In genomic region chr20:62793757-62794006, GRCh38 we compare ENCODE assay signal across 8 cellular contexts. TPM values are rescaled to one million over a fixed set of nuclear protein-coding genes. Genes with fewer than 3 reads are reported as not detected.
DNase-seq lines count a peak whose midpoint lies in the region; ATAC-seq, FAIRE-seq and TF ChIP-seq lines count a peak whose summit lies in the region.

No MANE protein-coding gene starts in this region.

- peaks cover 6% of the 10 kb centered on the region for H3K36me3 Mint-ChIP-seq in T-helper 1 cell treated with Interleukin-12 subunit alpha and Interleukin-12 subunit beta and Interleukin-4 antibody, amounts not matched to agents 30 μg/mL and 1 μg/mL, for 36 hours (ENCODE audit: low read depth)
- peaks cover 7% of the 10 kb centered on the region for H3K36me3 Mint-ChIP-seq in activated T-helper 1 cell treated with anti-CD3 and anti-CD28 coated beads, Interleukin-12 subunit alpha, Interleukin-12 subunit beta, Interleukin-2, Interleukin-4 antibody, amounts not matched to agents 30 ng/mL and 10 ng/mL and 1 ng/mL, durations not matched to agents 14 hours and 24 hours and 36 hours (ENCODE audit: low read depth)

- DNase-seq in T-helper 1 cell = no peak
- DNase-seq in activated T-helper 1 cell treated with anti-CD3 and anti-CD28 coated beads, Interleukin-12 subunit alpha, Interleukin-12 subunit beta, Interleukin-2, Interleukin-4 antibody, amounts not matched to agents 30 ng/mL and 10 ng/mL and 1 ng/mL, durations not matched to agents 14 hours and 24 hours and 36 hours (ENCODE audit: low spot score) = no peak
- no peak for DNase-seq in kidney
- no peak for DNase-seq in suprapubic skin (ENCODE audit: low spot score in 2 of 2)
- DNase-seq in midbrain (lab: John Stamatoyannopoulos, UW) = no peak
- DNase-seq in AG08396 (ENCODE audit: low spot score) = no peak

- peaks cover 27% of the 10 kb centered on the region for H3K4me1 Mint-ChIP-seq in T-helper 1 cell treated with Interleukin-12 subunit alpha and Interleukin-12 subunit beta and Interleukin-4 antibody, amounts not matched to agents 30 μg/mL and 1 μg/mL, for 36 hours (ENCODE audit: low read depth)
- peaks cover 15% of the 10 kb centered on the region for H3K4me1 Mint-ChIP-seq in activated T-helper 1 cell treated with anti-CD3 and anti-CD28 coated beads, Interleukin-12 subunit alpha, Interleukin-12 subunit beta, Interleukin-2, Interleukin-4 antibody, amounts not matched to agents 30 ng/mL and 10 ng/mL and 1 ng/mL, durations not matched to agents 14 hours and 24 hours and 36 hours (ENCODE audit: low read depth)

- ATAC-seq in GM21381 (IDR thresholded peaks at IDR 0.05; ENCODE audit: unreplicated experiment) = no peak

- no peaks in the 10 kb centered on the region for H3K27me3 ChIP-seq in suprapubic skin

- peaks cover 5% of the 10 kb centered on the region for H3K27me3 Mint-ChIP-seq in T-helper 1 cell treated with Interleukin-12 subunit alpha and Interleukin-12 subunit beta and Interleukin-4 antibody, amounts not matched to agents 30 μg/mL and 1 μg/mL, for 36 hours (ENCODE audit: low read depth)
- H3K27me3 Mint-ChIP-seq in activated T-helper 1 cell treated with anti-CD3 and anti-CD28 coated beads, Interleukin-12 subunit alpha, Interleukin-12 subunit beta, Interleukin-2, Interleukin-4 antibody, amounts not matched to agents 30 ng/mL and 10 ng/mL and 1 ng/mL, durations not matched to agents 14 hours and 24 hours and 36 hours (ENCODE audit: insufficient read depth) = peaks cover 9% of the 10 kb centered on the region

- H3K4me3 Mint-ChIP-seq in T-helper 1 cell treated with Interleukin-12 subunit alpha and Interleukin-12 subunit beta and Interleukin-4 antibody, amounts not matched to agents 30 μg/mL and 1 μg/mL, for 36 hours = peak overlapping the region; percentile 50
- peak overlapping the region; percentile 56 for H3K4me3 Mint-ChIP-seq in activated T-helper 1 cell treated with anti-CD3 and anti-CD28 coated beads, Interleukin-12 subunit alpha, Interleukin-12 subunit beta, Interleukin-2, Interleukin-4 antibody, amounts not matched to agents 30 ng/mL and 10 ng/mL and 1 ng/mL, durations not matched to agents 14 hours and 24 hours and 36 hours

- H3K9me3 ChIP-seq in kidney (ENCODE audit: control insufficient read depth in 1 of 2, low read length in 2 of 2) (no peaks in the 10 kb centered on the region), suprapubic skin (no peaks in the 10 kb centered on the region)

- no peak for FAIRE-seq in kidney (lab: Jason Lieb, UNC)

- no peak for TF ChIP-seq CTCF in kidney (IDR thresholded peaks at IDR 0.05; ENCODE audit: borderline replicate concordance, extremely low read depth, insufficient read depth)
- TF ChIP-seq CTCF in suprapubic skin (IDR thresholded peaks at IDR 0.05) = no peak

- peaks cover 8 to 16% of the 10 kb centered on the region in 2 donors for H3K4me1 ChIP-seq in kidney (ENCODE audit: control insufficient read depth in 1 of 2, insufficient read depth in 1 of 2, low read depth in 1 of 2, low read length in 2 of 2)
- peaks cover 44% of the 10 kb centered on the region for H3K4me1 ChIP-seq in suprapubic skin

- H3K36me3 ChIP-seq in kidney (ENCODE audit: control insufficient read depth in 1 of 2, insufficient read depth in 2 of 2, low read length in 2 of 2) = peaks cover 0 to under 1% of the 10 kb centered on the region in 2 donors
- peaks cover 9% of the 10 kb centered on the region for H3K36me3 ChIP-seq in suprapubic skin

- H3K4me3 ChIP-seq in kidney (ENCODE audit: low read length in 2 of 2) = peak overlapping the region; percentile 37 to 53
- peak overlapping the region; percentile 84 for H3K4me3 ChIP-seq in suprapubic skin

- H3K27ac ChIP-seq in kidney (ENCODE audit: low read depth in 2 of 2, low read length in 2 of 2) (peak overlapping the region; percentile 64 to 84), suprapubic skin (peak overlapping the region; percentile 90)

- TF ChIP-seq EP300 in suprapubic skin (IDR thresholded peaks at IDR 0.05) = no peak

- intact Hi-C loops in activated T-helper 1 cell treated with anti-CD3 and anti-CD28 coated beads, Interleukin-12 subunit alpha, Interleukin-12 subunit beta, Interleukin-2, Interleukin-4 antibody, amounts not matched to agents 30 ng/mL and 10 ng/mL and 1 ng/mL, durations not matched to agents 14 hours and 24 hours and 36 hours (cut with micrococcal nuclease) = loop anchor here (1.0 to 10.0 kb wide), 14 partner anchors 11 to 729 kb away; partner anchors contain the start of genes ADRM1, CABLES2, LSM14B and OGFR
- intact Hi-C loops in kidney (cut with DNase I) = no loop called here

- no peaks in the 10 kb centered on the region for H3K9me3 Mint-ChIP-seq in T-helper 1 cell treated with Interleukin-12 subunit alpha and Interleukin-12 subunit beta and Interleukin-4 antibody, amounts not matched to agents 30 μg/mL and 1 μg/mL, for 36 hours
- no peaks in the 10 kb centered on the region for H3K9me3 Mint-ChIP-seq in activated T-helper 1 cell treated with anti-CD3 and anti-CD28 coated beads, Interleukin-12 subunit alpha, Interleukin-12 subunit beta, Interleukin-2, Interleukin-4 antibody, amounts not matched to agents 30 ng/mL and 10 ng/mL and 1 ng/mL, durations not matched to agents 14 hours and 24 hours and 36 hours

- WGBS in suprapubic skin = no CpG with 5 or more reads among the region's 7 CpGs

- H3K9ac ChIP-seq in kidney (ENCODE audit: low read length in 2 of 2) = peak overlapping the region; percentile 11 to 53

- H3K27ac Mint-ChIP-seq in T-helper 1 cell treated with Interleukin-12 subunit alpha and Interleukin-12 subunit beta and Interleukin-4 antibody, amounts not matched to agents 30 μg/mL and 1 μg/mL, for 36 hours = peak overlapping the region; percentile 81
- H3K27ac Mint-ChIP-seq in activated T-helper 1 cell treated with anti-CD3 and anti-CD28 coated beads, Interleukin-12 subunit alpha, Interleukin-12 subunit beta, Interleukin-2, Interleukin-4 antibody, amounts not matched to agents 30 ng/mL and 10 ng/mL and 1 ng/mL, durations not matched to agents 14 hours and 24 hours and 36 hours = peak overlapping the region; percentile 67

- no peak for TF ChIP-seq POLR2A in suprapubic skin (IDR thresholded peaks at IDR 0.05)

RNA-seq across cellular contexts. Expression of gene MRGBP, which starts 2.6 kb away (rescaled TPM):
- total RNA-seq in activated T-helper 1 cell treated with anti-CD3 and anti-CD28 coated beads, Interleukin-12 subunit alpha, Interleukin-12 subunit beta, Interleukin-2, Interleukin-4 antibody, amounts not matched to agents 30 ng/mL and 10 ng/mL and 1 ng/mL, durations not matched to agents 14 hours and 24 hours and 36 hours = 17.8 and 19.5 TPM in 2 replicates
- total RNA-seq in kidney = 7.6 TPM
- 9.0 TPM for polyA plus RNA-seq in kidney (ENCODE audit: insufficient read depth, low read depth, low replicate concordance)
- total RNA-seq in suprapubic skin = 10 to 100 TPM in 3 of 4 donors, 1 to 10 TPM in 1; 10.0 to 13.3 (median 11.7) TPM

RNA-seq across cellular contexts. Expression of gene OGFR, which starts 11.0 kb away (rescaled TPM):
- 51.2 and 56.4 TPM in 2 replicates for total RNA-seq in activated T-helper 1 cell treated with anti-CD3 and anti-CD28 coated beads, Interleukin-12 subunit alpha, Interleukin-12 subunit beta, Interleukin-2, Interleukin-4 antibody, amounts not matched to agents 30 ng/mL and 10 ng/mL and 1 ng/mL, durations not matched to agents 14 hours and 24 hours and 36 hours
- total RNA-seq in kidney = 46.8 TPM
- 33.7 TPM for polyA plus RNA-seq in kidney (ENCODE audit: insufficient read depth, low read depth, low replicate concordance)
- 10 to 100 TPM; 32.1 to 54.1 (median 42.5) TPM for total RNA-seq in suprapubic skin

RNA-seq across cellular contexts. Expression of gene COL9A3, which starts 23.2 kb away (rescaled TPM):
- total RNA-seq in activated T-helper 1 cell treated with anti-CD3 and anti-CD28 coated beads, Interleukin-12 subunit alpha, Interleukin-12 subunit beta, Interleukin-2, Interleukin-4 antibody, amounts not matched to agents 30 ng/mL and 10 ng/mL and 1 ng/mL, durations not matched to agents 14 hours and 24 hours and 36 hours = not detected in 2 replicates
- total RNA-seq in kidney (4.3 TPM), suprapubic skin (10 to 100 TPM in 1 of 4 donors, 1 to 10 TPM in 3; 6.1 to 11.3 (median 8.1) TPM)
- polyA plus RNA-seq in kidney (ENCODE audit: insufficient read depth, low read depth, low replicate concordance) = 2.3 TPM
